In the genomic region with DNA sequence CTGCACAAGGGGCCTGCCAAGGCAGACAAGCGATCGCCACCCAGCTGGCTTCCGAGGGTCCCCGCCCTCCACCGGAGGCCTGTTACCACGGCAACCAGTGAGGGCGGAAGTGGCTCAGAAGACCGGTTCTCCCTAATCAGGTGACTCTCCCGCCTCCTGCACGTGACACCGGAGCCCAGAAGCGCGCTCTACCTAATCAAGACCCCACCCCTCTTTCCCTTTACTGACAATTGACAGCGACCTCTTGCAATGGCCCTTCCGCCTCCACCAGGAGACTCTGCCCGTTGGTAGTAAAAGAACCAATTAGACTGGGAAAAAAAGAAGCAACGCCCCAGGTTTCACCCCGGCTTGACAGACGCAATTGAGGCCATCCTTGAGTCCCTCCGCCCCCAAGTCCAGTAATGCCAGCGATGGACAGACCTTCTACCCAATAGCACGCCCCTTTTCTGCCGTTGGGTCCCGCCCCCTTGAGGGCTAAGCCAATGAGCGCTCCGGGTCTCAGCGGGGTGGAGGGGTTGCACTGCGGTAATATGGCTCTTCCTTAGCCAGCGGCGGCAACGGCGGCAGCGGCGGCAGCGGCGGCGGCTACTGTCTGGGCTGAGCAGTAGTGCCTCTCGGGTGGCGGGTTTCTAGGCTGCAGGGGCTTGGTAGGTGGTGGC, we compare ENCODE assay signal across 1 cellular context.
A peak's percentile ranks its signal among the peaks of the same experiment; 100 is the strongest.
TF ChIP-seq lines count a peak whose summit lies in the region.

A gene (plus strand): TSS at position 525 of the 659 bp plus-strand sequence. CDS start 198 bp downstream, outside the sequence.

TF ChIP-seq in HepG2, 621 proteins besides CTCF, POLR2A, EP300 and RAD21 (continued from another document and continues in another):
- TF ChIP-seq MBNL3 (CRISPR knock-in tag; conservative IDR thresholded peaks at IDR 0.05) (no peak), ZBTB7A (CRISPR knock-in tag; IDR thresholded peaks at IDR 0.05) (no peak), SIN3B (IDR thresholded peaks at IDR 0.05; ENCODE audit: low read length) (no peak), MEIS1 (CRISPR knock-in tag; IDR thresholded peaks at IDR 0.05; ENCODE audit: borderline replicate concordance) (no peak), IKZF4 (CRISPR knock-in tag; IDR thresholded peaks at IDR 0.05; ENCODE audit: borderline replicate concordance, low read depth, not compliant biosample characterization) (no peak), EED (CRISPR knock-in tag; IDR thresholded peaks at IDR 0.05) (no peak), ZNF138 (CRISPR knock-in tag; IDR thresholded peaks at IDR 0.05; ENCODE audit: low read depth) (no peak), ZNF850 (CRISPR knock-in tag; conservative IDR thresholded peaks at IDR 0.05) (no peak), GABPB1 (CRISPR knock-in tag; IDR thresholded peaks at IDR 0.05) (peak; percentile 85), ZNF792 (CRISPR knock-in tag; IDR thresholded peaks at IDR 0.05) (peak; percentile 47; the same call in 1 of the 2 replicates), TOE1 (CRISPR knock-in tag; IDR thresholded peaks at IDR 0.05) (no peak), U2AF1 (optimal IDR thresholded peaks at IDR 0.05; ENCODE audit: low read depth, low read length) (no peak), RELA (CRISPR knock-in tag; IDR thresholded peaks at IDR 0.05) (no peak), FOXJ3 (CRISPR knock-in tag; IDR thresholded peaks at IDR 0.05; ENCODE audit: borderline replicate concordance) (no peak), ZNF672 (CRISPR knock-in tag; IDR thresholded peaks at IDR 0.05) (no peak), NONO (IDR thresholded peaks at IDR 0.05) (no peak), NONO (CRISPR knock-in tag; conservative IDR thresholded peaks at IDR 0.05) (no peak; the same call in 1 of the 2 replicates), ZNF619 (CRISPR knock-in tag; IDR thresholded peaks at IDR 0.05) (no peak), CENPT (CRISPR knock-in tag; IDR thresholded peaks at IDR 0.05; ENCODE audit: low read depth) (no peak), ZNF720 (CRISPR knock-in tag; IDR thresholded peaks at IDR 0.05) (no peak), ZBTB38 (CRISPR knock-in tag; IDR thresholded peaks at IDR 0.05) (no peak), ZSCAN30 (CRISPR knock-in tag; IDR thresholded peaks at IDR 0.05) (no peak), HDAC6 (IDR thresholded peaks at IDR 0.05; ENCODE audit: low read depth, low read length) (no peak), HNRNPK (IDR thresholded peaks at IDR 0.05; ENCODE audit: low read depth, low read length, poor library complexity, severe bottlenecking) (no peak), ZNF274 (CRISPR knock-in tag; IDR thresholded peaks at IDR 0.05) (no peak), ZNF451 (CRISPR knock-in tag; IDR thresholded peaks at IDR 0.05) (no peak; the same call in 1 of the 2 replicates), ZNF605 (CRISPR knock-in tag; IDR thresholded peaks at IDR 0.05) (no peak), CHCHD3 (CRISPR knock-in tag; IDR thresholded peaks at IDR 0.05) (no peak), YY1 (IDR thresholded peaks at IDR 0.05; ENCODE audit: insufficient read depth, insufficient replicate concordance, low read depth, low read length) (peak; percentile 67), ZNF660 (CRISPR knock-in tag; IDR thresholded peaks at IDR 0.05; ENCODE audit: borderline replicate concordance, low read depth) (no peak), ZNF781 (CRISPR knock-in tag; IDR thresholded peaks at IDR 0.05; ENCODE audit: borderline replicate concordance, not compliant biosample characterization) (no peak), CHD4 (IDR thresholded peaks at IDR 0.05; ENCODE audit: borderline replicate concordance, low read length) (peak; percentile 19; the same call in 1 of the 2 replicates), ZNF678 (CRISPR knock-in tag; IDR thresholded peaks at IDR 0.05) (no peak), NFRKB (IDR thresholded peaks at IDR 0.05) (no peak), MED1 (CRISPR knock-in tag; IDR thresholded peaks at IDR 0.05) (0 out of 2 replicates have a peak, but pooled peaks have one; percentile 17), ZNF124 (CRISPR knock-in tag; IDR thresholded peaks at IDR 0.05) (no peak), ZNF34 (CRISPR knock-in tag; IDR thresholded peaks at IDR 0.05; ENCODE audit: borderline replicate concordance) (no peak)
- TF ChIP-seq, protein P1, sequence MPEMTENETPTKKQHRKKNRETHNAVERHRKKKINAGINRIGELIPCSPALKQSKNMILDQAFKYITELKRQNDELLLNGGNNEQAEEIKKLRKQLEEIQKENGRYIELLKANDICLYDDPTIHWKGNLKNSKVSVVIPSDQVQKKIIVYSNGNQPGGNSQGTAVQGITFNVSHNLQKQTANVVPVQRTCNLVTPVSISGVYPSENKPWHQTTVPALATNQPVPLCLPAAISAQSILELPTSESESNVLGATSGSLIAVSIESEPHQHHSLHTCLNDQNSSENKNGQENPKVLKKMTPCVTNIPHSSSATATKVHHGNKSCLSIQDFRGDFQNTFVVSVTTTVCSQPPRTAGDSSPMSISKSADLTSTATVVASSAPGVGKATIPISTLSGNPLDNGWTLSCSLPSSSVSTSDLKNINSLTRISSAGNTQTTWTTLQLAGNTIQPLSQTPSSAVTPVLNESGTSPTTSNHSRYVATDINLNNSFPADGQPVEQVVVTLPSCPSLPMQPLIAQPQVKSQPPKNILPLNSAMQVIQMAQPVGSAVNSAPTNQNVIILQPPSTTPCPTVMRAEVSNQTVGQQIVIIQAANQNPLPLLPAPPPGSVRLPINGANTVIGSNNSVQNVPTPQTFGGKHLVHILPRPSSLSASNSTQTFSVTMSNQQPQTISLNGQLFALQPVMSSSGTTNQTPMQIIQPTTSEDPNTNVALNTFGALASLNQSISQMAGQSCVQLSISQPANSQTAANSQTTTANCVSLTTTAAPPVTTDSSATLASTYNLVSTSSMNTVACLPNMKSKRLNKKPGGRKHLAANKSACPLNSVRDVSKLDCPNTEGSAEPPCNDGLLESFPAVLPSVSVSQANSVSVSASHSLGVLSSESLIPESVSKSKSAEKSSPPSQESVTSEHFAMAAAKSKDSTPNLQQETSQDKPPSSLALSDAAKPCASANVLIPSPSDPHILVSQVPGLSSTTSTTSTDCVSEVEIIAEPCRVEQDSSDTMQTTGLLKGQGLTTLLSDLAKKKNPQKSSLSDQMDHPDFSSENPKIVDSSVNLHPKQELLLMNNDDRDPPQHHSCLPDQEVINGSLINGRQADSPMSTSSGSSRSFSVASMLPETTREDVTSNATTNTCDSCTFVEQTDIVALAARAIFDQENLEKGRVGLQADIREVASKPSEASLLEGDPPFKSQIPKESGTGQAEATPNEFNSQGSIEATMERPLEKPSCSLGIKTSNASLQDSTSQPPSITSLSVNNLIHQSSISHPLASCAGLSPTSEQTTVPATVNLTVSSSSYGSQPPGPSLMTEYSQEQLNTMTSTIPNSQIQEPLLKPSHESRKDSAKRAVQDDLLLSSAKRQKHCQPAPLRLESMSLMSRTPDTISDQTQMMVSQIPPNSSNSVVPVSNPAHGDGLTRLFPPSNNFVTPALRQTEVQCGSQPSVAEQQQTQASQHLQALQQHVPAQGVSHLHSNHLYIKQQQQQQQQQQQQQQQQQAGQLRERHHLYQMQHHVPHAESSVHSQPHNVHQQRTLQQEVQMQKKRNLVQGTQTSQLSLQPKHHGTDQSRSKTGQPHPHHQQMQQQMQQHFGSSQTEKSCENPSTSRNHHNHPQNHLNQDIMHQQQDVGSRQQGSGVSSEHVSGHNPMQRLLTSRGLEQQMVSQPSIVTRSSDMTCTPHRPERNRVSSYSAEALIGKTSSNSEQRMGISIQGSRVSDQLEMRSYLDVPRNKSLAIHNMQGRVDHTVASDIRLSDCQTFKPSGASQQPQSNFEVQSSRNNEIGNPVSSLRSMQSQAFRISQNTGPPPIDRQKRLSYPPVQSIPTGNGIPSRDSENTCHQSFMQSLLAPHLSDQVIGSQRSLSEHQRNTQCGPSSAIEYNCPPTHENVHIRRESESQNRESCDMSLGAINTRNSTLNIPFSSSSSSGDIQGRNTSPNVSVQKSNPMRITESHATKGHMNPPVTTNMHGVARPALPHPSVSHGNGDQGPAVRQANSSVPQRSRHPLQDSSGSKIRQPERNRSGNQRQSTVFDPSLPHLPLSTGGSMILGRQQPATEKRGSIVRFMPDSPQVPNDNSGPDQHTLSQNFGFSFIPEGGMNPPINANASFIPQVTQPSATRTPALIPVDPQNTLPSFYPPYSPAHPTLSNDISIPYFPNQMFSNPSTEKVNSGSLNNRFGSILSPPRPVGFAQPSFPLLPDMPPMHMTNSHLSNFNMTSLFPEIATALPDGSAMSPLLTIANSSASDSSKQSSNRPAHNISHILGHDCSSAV (CRISPR knock-in tag; IDR thresholded peaks at IDR 0.05; ENCODE audit: borderline replicate concordance), result no peak
- TF ChIP-seq, protein P2, sequence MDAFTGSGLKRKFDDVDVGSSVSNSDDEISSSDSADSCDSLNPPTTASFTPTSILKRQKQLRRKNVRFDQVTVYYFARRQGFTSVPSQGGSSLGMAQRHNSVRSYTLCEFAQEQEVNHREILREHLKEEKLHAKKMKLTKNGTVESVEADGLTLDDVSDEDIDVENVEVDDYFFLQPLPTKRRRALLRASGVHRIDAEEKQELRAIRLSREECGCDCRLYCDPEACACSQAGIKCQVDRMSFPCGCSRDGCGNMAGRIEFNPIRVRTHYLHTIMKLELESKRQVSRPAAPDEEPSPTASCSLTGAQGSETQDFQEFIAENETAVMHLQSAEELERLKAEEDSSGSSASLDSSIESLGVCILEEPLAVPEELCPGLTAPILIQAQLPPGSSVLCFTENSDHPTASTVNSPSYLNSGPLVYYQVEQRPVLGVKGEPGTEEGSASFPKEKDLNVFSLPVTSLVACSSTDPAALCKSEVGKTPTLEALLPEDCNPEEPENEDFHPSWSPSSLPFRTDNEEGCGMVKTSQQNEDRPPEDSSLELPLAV (CRISPR knock-in tag; conservative IDR thresholded peaks at IDR 0.05; ENCODE audit: low read depth), result no peak
- TF ChIP-seq, protein P3, sequence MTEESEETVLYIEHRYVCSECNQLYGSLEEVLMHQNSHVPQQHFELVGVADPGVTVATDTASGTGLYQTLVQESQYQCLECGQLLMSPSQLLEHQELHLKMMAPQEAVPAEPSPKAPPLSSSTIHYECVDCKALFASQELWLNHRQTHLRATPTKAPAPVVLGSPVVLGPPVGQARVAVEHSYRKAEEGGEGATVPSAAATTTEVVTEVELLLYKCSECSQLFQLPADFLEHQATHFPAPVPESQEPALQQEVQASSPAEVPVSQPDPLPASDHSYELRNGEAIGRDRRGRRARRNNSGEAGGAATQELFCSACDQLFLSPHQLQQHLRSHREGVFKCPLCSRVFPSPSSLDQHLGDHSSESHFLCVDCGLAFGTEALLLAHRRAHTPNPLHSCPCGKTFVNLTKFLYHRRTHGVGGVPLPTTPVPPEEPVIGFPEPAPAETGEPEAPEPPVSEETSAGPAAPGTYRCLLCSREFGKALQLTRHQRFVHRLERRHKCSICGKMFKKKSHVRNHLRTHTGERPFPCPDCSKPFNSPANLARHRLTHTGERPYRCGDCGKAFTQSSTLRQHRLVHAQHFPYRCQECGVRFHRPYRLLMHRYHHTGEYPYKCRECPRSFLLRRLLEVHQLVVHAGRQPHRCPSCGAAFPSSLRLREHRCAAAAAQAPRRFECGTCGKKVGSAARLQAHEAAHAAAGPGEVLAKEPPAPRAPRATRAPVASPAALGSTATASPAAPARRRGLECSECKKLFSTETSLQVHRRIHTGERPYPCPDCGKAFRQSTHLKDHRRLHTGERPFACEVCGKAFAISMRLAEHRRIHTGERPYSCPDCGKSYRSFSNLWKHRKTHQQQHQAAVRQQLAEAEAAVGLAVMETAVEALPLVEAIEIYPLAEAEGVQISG (CRISPR knock-in tag; IDR thresholded peaks at IDR 0.05), result peak; percentile 73
- TF ChIP-seq, protein P4, sequence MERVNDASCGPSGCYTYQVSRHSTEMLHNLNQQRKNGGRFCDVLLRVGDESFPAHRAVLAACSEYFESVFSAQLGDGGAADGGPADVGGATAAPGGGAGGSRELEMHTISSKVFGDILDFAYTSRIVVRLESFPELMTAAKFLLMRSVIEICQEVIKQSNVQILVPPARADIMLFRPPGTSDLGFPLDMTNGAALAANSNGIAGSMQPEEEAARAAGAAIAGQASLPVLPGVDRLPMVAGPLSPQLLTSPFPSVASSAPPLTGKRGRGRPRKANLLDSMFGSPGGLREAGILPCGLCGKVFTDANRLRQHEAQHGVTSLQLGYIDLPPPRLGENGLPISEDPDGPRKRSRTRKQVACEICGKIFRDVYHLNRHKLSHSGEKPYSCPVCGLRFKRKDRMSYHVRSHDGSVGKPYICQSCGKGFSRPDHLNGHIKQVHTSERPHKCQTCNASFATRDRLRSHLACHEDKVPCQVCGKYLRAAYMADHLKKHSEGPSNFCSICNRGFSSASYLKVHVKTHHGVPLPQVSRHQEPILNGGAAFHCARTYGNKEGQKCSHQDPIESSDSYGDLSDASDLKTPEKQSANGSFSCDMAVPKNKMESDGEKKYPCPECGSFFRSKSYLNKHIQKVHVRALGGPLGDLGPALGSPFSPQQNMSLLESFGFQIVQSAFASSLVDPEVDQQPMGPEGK (CRISPR knock-in tag; IDR thresholded peaks at IDR 0.05), result no peak
- TF ChIP-seq, protein P5, sequence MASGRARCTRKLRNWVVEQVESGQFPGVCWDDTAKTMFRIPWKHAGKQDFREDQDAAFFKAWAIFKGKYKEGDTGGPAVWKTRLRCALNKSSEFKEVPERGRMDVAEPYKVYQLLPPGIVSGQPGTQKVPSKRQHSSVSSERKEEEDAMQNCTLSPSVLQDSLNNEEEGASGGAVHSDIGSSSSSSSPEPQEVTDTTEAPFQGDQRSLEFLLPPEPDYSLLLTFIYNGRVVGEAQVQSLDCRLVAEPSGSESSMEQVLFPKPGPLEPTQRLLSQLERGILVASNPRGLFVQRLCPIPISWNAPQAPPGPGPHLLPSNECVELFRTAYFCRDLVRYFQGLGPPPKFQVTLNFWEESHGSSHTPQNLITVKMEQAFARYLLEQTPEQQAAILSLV (CRISPR knock-in tag; IDR thresholded peaks at IDR 0.05; ENCODE audit: borderline replicate concordance), result peak; percentile 56; the same call in 1 of the 2 replicates
- TF ChIP-seq, protein P6, sequence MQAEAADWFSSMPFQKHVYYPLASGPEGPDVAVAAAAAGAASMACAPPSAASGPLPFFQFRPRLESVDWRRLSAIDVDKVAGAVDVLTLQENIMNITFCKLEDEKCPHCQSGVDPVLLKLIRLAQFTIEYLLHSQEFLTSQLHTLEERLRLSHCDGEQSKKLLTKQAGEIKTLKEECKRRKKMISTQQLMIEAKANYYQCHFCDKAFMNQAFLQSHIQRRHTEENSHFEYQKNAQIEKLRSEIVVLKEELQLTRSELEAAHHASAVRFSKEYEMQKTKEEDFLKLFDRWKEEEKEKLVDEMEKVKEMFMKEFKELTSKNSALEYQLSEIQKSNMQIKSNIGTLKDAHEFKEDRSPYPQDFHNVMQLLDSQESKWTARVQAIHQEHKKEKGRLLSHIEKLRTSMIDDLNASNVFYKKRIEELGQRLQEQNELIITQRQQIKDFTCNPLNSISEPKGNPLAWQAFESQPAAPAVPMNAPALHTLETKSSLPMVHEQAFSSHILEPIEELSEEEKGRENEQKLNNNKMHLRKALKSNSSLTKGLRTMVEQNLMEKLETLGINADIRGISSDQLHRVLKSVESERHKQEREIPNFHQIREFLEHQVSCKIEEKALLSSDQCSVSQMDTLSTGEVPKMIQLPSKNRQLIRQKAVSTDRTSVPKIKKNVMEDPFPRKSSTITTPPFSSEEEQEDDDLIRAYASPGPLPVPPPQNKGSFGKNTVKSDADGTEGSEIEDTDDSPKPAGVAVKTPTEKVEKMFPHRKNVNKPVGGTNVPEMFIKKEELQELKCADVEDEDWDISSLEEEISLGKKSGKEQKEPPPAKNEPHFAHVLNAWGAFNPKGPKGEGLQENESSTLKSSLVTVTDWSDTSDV (CRISPR knock-in tag; IDR thresholded peaks at IDR 0.05), result no peak
- TF ChIP-seq, protein P7, sequence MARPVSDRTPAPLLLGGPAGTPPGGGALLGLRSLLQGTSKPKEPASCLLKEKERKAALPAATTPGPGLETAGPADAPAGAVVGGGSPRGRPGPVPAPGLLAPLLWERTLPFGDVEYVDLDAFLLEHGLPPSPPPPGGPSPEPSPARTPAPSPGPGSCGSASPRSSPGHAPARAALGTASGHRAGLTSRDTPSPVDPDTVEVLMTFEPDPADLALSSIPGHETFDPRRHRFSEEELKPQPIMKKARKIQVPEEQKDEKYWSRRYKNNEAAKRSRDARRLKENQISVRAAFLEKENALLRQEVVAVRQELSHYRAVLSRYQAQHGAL (CRISPR knock-in tag; IDR thresholded peaks at IDR 0.05; ENCODE audit: not compliant biosample characterization), result no peak
